In the genomic region with DNA sequence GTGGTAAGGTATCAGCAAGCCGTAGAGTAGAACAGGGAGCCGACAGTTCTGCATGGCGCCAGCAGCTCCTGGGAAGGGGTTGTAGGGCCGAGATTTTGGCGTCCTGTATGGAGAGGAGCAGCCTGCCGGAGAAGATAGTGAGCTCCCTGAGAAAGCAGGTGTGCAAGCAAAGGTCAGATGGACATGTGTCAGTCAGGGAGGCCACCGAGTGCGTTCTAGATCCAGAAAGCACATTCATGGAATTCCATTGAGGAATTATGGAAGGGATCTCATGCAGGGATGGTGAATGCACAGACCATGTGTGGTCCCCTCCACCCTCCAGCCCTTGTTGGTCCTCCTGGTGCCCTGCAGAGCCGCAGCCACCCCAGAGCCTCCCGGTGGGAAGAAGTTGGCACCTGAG, we compare ENCODE assay signal across 1 cellular context.
TF ChIP-seq lines count a peak whose summit lies in the region.

No MANE protein-coding gene starts in this region.

TF ChIP-seq in GM12878, 131 proteins besides CTCF, POLR2A, EP300 and RAD21:
- TF ChIP-seq CHD2 (IDR thresholded peaks at IDR 0.05; ENCODE audit: borderline replicate concordance, low read depth, low read length), result no peak
- no peak for TF ChIP-seq BRCA1 (IDR thresholded peaks at IDR 0.05; ENCODE audit: low read depth, low read length)
- TF ChIP-seq, protein P1, sequence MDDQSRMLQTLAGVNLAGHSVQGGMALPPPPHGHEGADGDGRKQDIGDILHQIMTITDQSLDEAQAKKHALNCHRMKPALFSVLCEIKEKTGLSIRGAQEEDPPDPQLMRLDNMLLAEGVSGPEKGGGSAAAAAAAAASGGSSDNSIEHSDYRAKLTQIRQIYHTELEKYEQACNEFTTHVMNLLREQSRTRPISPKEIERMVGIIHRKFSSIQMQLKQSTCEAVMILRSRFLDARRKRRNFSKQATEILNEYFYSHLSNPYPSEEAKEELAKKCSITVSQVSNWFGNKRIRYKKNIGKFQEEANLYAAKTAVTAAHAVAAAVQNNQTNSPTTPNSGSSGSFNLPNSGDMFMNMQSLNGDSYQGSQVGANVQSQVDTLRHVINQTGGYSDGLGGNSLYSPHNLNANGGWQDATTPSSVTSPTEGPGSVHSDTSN (IDR thresholded peaks at IDR 0.05; ENCODE audit: insufficient replicate concordance, low read depth, low read length), result peak; percentile 45
- no peak for TF ChIP-seq MEF2B (IDR thresholded peaks at IDR 0.05; ENCODE audit: partially characterized antibody, poor library complexity, severe bottlenecking)
- TF ChIP-seq MTA3 (IDR thresholded peaks at IDR 0.05; ENCODE audit: borderline replicate concordance, low read length), result no peak
- no peak for TF ChIP-seq EGR1 (IDR thresholded peaks at IDR 0.05; ENCODE audit: borderline replicate concordance in 1 of 2, low read depth in 2 of 2, low read length in 2 of 2)
- no peak for TF ChIP-seq ASH2L (IDR thresholded peaks at IDR 0.05; ENCODE audit: borderline replicate concordance, low read depth)
- TF ChIP-seq ZBED1 (IDR thresholded peaks at IDR 0.05; ENCODE audit: borderline replicate concordance), result no peak
- TF ChIP-seq, protein P2, sequence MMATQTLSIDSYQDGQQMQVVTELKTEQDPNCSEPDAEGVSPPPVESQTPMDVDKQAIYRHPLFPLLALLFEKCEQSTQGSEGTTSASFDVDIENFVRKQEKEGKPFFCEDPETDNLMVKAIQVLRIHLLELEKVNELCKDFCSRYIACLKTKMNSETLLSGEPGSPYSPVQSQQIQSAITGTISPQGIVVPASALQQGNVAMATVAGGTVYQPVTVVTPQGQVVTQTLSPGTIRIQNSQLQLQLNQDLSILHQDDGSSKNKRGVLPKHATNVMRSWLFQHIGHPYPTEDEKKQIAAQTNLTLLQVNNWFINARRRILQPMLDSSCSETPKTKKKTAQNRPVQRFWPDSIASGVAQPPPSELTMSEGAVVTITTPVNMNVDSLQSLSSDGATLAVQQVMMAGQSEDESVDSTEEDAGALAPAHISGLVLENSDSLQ (IDR thresholded peaks at IDR 0.05), result peak; percentile 38; the same call in 1 of the 2 replicates
- TF ChIP-seq, protein P3, sequence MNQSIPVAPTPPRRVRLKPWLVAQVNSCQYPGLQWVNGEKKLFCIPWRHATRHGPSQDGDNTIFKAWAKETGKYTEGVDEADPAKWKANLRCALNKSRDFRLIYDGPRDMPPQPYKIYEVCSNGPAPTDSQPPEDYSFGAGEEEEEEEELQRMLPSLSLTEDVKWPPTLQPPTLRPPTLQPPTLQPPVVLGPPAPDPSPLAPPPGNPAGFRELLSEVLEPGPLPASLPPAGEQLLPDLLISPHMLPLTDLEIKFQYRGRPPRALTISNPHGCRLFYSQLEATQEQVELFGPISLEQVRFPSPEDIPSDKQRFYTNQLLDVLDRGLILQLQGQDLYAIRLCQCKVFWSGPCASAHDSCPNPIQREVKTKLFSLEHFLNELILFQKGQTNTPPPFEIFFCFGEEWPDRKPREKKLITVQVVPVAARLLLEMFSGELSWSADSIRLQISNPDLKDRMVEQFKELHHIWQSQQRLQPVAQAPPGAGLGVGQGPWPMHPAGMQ (IDR thresholded peaks at IDR 0.05; ENCODE audit: borderline replicate concordance), result no peak
- no peak for TF ChIP-seq SREBF1 (IDR thresholded peaks at IDR 0.05; ENCODE audit: low read length)
- no peak for TF ChIP-seq TAF1 (IDR thresholded peaks at IDR 0.05; ENCODE audit: borderline replicate concordance, low read depth, low read length)
